ENCODE assay signal across 2 cellular contexts in genomic region chr5:10793785-10794184, GRCh38.
TF ChIP-seq lines count a peak whose summit lies in the region.

No MANE protein-coding gene starts in this region.

TF ChIP-seq in HepG2, 621 proteins besides CTCF, POLR2A, EP300 and RAD21:
- TF ChIP-seq STAG1 (CRISPR knock-in tag; IDR thresholded peaks at IDR 0.05) (peak; percentile 9; the same call in 1 of the 2 replicates), ZNF549 (CRISPR knock-in tag; IDR thresholded peaks at IDR 0.05) (no peak)

TF ChIP-seq in K562, 482 proteins besides CTCF, POLR2A, EP300 and RAD21:
- no peak for TF ChIP-seq ASH1L (IDR thresholded peaks at IDR 0.05; ENCODE audit: borderline replicate concordance, low read depth, partially characterized antibody)
- no peak for TF ChIP-seq SAFB (IDR thresholded peaks at IDR 0.05; ENCODE audit: borderline replicate concordance, low read depth, low read length)
- TF ChIP-seq HDGF (IDR thresholded peaks at IDR 0.05), result no peak
- TF ChIP-seq MYNN (IDR thresholded peaks at IDR 0.05), result no peak
- TF ChIP-seq MYNN (CRISPR knock-in tag; IDR thresholded peaks at IDR 0.05), result no peak
- no peak for TF ChIP-seq HCFC1 (IDR thresholded peaks at IDR 0.05; ENCODE audit: low read depth, low read length)
- TF ChIP-seq HLTF (IDR thresholded peaks at IDR 0.05), result no peak
- TF ChIP-seq SREBF2 (CRISPR knock-in tag; IDR thresholded peaks at IDR 0.05), result no peak
- TF ChIP-seq ELK3 (CRISPR knock-in tag; IDR thresholded peaks at IDR 0.05), result no peak
- TF ChIP-seq ZNF695 (CRISPR knock-in tag; IDR thresholded peaks at IDR 0.05), result no peak
- no peak for TF ChIP-seq MAFK (IDR thresholded peaks at IDR 0.05; ENCODE audit: low read length)
